In genomic region chr18:40415224-40415791, GRCh38 we compare ENCODE assay signal across 1 cellular context.
TF ChIP-seq lines count a peak whose summit lies in the region.

No MANE protein-coding gene starts in this region.

TF ChIP-seq in IMR-90, 13 proteins besides CTCF, POLR2A, EP300 and RAD21 (continued from another document):
- TF ChIP-seq ELK1 (IDR thresholded peaks at IDR 0.05; ENCODE audit: borderline replicate concordance, low read depth, low read length) = no peak
